10 cellular contexts compared by ENCODE assay signal in the genomic region with DNA sequence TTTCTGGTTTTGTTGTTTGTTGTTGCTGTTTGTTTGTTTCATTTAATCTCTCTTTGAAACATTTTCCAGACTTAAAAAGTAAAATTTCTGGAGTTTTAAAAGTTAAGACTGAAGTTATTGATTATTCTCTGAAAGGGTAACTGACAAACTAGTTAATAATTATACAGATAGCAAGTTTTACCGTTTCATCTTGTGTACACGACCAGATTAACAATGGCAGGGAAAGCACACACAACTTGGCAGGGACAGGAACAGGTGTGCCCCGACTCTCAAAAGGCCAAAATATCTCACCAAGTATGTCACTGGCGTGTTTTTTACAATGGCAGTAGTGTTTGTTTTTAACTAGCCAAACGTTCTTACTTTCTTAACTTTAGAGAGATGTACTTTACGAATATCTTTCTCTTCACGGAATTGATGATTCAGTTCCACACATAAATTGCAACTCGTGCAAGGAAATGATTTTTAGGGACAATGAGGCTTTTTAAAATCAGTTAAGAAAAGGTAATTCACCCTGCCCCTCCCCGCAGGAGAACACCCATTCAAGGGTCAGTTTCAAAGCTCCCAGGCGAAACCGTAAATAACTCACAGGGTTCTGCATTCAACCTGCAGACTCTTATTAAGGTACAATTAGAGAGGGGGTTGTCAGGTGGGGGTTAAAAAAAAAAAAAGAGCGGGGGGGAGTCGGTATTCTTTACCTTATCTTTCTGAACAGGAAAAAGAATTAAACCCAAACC. TPM values are rescaled to one million over a fixed set of nuclear protein-coding genes. Genes with fewer than 3 reads are reported as not detected.
DNase-seq lines count a peak whose midpoint lies in the region; TF ChIP-seq lines count a peak whose summit lies in the region.
"Had no signal": no experiment of that assay in that cellular context is flagged by ENCODE, and none has a peak within 500 bp of the region (broad histone marks: within the 10 kb centered on the region; RNA-seq: fewer than 3 reads in every experiment).

No MANE protein-coding gene starts in this region.

- 31% methylated on average over 13 of the region's 13 CpGs for WGBS in esophagus muscularis mucosa

- H3K27ac ChIP-seq in C4-2B = peak overlapping the region; percentile 61; the same call in 1 of the 2 replicates
- H3K27ac ChIP-seq in esophagus muscularis mucosa (replicated peaks in 1 of 4) = peak overlapping the region; percentile 95 to 99 (median 98)

- H3K9me3 ChIP-seq in esophagus muscularis mucosa (no peaks in the 10 kb centered on the region), neuron (ENCODE audit: low read length) (no peaks in the 10 kb centered on the region)

- TF ChIP-seq CTCF in C4-2B (conservative IDR thresholded peaks at IDR 0.05) (no peak), esophagus muscularis mucosa (IDR thresholded peaks at IDR 0.05) (no peak), GM10266 (IDR thresholded peaks at IDR 0.05; ENCODE audit: control insufficient read depth, insufficient read depth, low read depth, missing control alignments) (no peak)

- H2AFZ ChIP-seq in neuron (ENCODE audit: low read depth, low read length) = no peak overlapping the region

- H3K4me1 ChIP-seq in esophagus muscularis mucosa (peaks cover 67 to 70% (median 69%) of the 10 kb centered on the region in 4 donors), neuron (ENCODE audit: insufficient read depth, low read length) (peaks cover 51% of the 10 kb centered on the region)

- DNase-seq in NCI-H526 treated with DMSO at 0.1 percent for 48 hours (lab: John Stamatoyannopoulos, UW) (peak; percentile 13), esophagus muscularis mucosa (ENCODE audit: extremely low spot score) (no peak), NAMALWA (ENCODE audit: low spot score) (no peak), GM10266 (ENCODE audit: extremely low spot score) (no peak), NCI-H524 (lab: John Stamatoyannopoulos, UW) (no peak), amniotic stem cell (lab: John Stamatoyannopoulos, UW) (no peak)
- DNase-seq: activated T-cell treated with anti-CD3 and anti-CD28 coated beads, Interleukin-2, amount 50 U/mL, for 24 hours; naive thymus-derived CD4-positive, alpha-beta T cell had no signal

- TF ChIP-seq EP300 in esophagus muscularis mucosa (IDR thresholded peaks at IDR 0.05) = no peak

- no peak for TF ChIP-seq POLR2A in esophagus muscularis mucosa (IDR thresholded peaks at IDR 0.05; ENCODE audit: low read depth)

- intact Hi-C loops in esophagus muscularis mucosa (cut with DNase I) = loop anchor here (5.0 to 10.0 kb wide), 2 partner anchors 95 to 242 kb away; no protein-coding TSS in a partner anchor

- H3K27me3 ChIP-seq in esophagus muscularis mucosa = no peaks in the 10 kb centered on the region
- no peaks in the 10 kb centered on the region for H3K27me3 ChIP-seq in neuron (ENCODE audit: insufficient read depth, low read length)

- H3K36me3 ChIP-seq in esophagus muscularis mucosa (peaks cover 0 to 5% (median 0%) of the 10 kb centered on the region in 4 donors), neuron (ENCODE audit: insufficient read depth, low read length) (peaks cover 5% of the 10 kb centered on the region)

- H3K4me3 ChIP-seq in esophagus muscularis mucosa (peak overlapping the region; percentile 92 to 99 (median 94)), neuron (ENCODE audit: low read length) (peak overlapping the region; percentile 82)

RNA-seq across cellular contexts. Expression of gene CTBP2, which starts 3.5 kb away (rescaled TPM):
- total RNA-seq in esophagus muscularis mucosa = 100 to 1,000 TPM in 1 of 4 donors, 10 to 100 TPM in 3; 69.7 to 125 (median 84.7) TPM
